ENCODE assay signal across 8 cellular contexts in the genomic region with DNA sequence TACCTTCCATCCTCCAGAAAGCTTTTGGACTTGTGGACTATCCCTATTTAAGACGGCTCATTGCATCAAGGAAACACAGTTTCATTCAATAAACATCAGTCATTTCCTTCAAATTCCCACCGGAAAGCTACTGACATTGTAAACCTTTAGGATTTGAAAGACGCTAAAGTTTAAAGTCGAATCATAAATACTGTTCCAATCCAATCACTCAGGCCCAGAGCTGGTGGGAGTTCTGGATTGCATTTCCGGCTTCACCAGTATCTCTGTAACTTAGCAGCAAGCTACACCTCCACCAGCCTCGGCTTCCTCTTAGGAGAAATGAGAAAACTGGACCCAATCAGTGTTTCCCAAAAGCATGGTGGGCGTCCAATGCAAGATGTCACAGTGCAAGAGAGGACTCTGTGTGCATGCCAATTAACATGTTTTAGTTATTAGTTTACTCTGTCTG. TPM values are rescaled to one million over a fixed set of nuclear protein-coding genes. Genes with fewer than 3 reads are reported as not detected.
DNase-seq lines count a peak whose midpoint lies in the region; ATAC-seq and TF ChIP-seq lines count a peak whose summit lies in the region.

No MANE protein-coding gene starts in this region.

- no peaks in the 10 kb centered on the region for H3K27me3 ChIP-seq in duodenal mucosa (ENCODE audit: control insufficient read depth in 1 of 2, insufficient read depth in 2 of 2, low read length in 2 of 2)

- peak overlapping the region; percentile 90 for H3K4me2 ChIP-seq in OCI-LY7 (ENCODE audit: low read length)

- DNase-seq in G401 (ENCODE audit: low spot score) (peak; percentile 25), OCI-LY7 (ENCODE audit: low spot score) (no peak), D341Med (ENCODE audit: low spot score) (no peak)
- DNase-seq in naive thymus-derived CD8-positive, alpha-beta T cell = no peak

- H3K4me3 ChIP-seq in OCI-LY7 (ENCODE audit: low read depth, low read length, poor library complexity, severe bottlenecking) = peak overlapping the region; percentile 84
- H3K4me3 ChIP-seq in duodenal mucosa (ENCODE audit: low read depth in 1 of 2, low read length in 2 of 2) = peak overlapping the region; percentile 94 to 96

- H3K36me3 Mint-ChIP-seq in naive thymus-derived CD8-positive, alpha-beta T cell = peaks cover 0 to 11% (median 4%) of the 10 kb centered on the region in 3 donors

- no peaks in the 10 kb centered on the region; the same call in 1 of the 2 replicates for H3K36me3 ChIP-seq in OCI-LY7 (ENCODE audit: insufficient read depth, low read length)
- no peaks in the 10 kb centered on the region for H3K36me3 ChIP-seq in duodenal mucosa (ENCODE audit: control insufficient read depth in 1 of 2, insufficient read depth in 2 of 2, low read length in 2 of 2)

- H3K79me2 ChIP-seq in OCI-LY7 (ENCODE audit: insufficient read depth, low read depth, low read length) = peaks cover 7% of the 10 kb centered on the region; the same call in 1 of the 2 replicates

- no peaks in the 10 kb centered on the region for H3K27me3 Mint-ChIP-seq in naive thymus-derived CD8-positive, alpha-beta T cell

- BruUV-seq in OCI-LY7 (replicated peaks; lab: Mats Ljungman, UMichigan) = TSS peak; percentile 83

- H3K9me3 Mint-ChIP-seq in naive thymus-derived CD8-positive, alpha-beta T cell = peaks cover 0 to 4% (median 0%) of the 10 kb centered on the region in 9 donors

- CTCF ChIA-PET in OCI-LY7 (lab: Charles Lee; ENCODE audit: unreplicated experiment) = no interaction called here

- peak overlapping the region; percentile 90 to 96 (median 92) for H3K4me3 Mint-ChIP-seq in naive thymus-derived CD8-positive, alpha-beta T cell

- H3K9me2 ChIP-seq in OCI-LY7 (ENCODE audit: insufficient read depth, low read length) = no peaks in the 10 kb centered on the region

- peak overlapping the region in 1 of 2 donors; percentile 88 for H3K9ac ChIP-seq in duodenal mucosa (ENCODE audit: low read depth in 1 of 2, low read length in 2 of 2)

- H3K27ac Mint-ChIP-seq in naive thymus-derived CD8-positive, alpha-beta T cell = peak overlapping the region in 8 of 10 donors; percentile 20 to 92 (median 84)

- H3K9me3 ChIP-seq in OCI-LY7 (ENCODE audit: low read length) (no peaks in the 10 kb centered on the region), duodenal mucosa (ENCODE audit: control insufficient read depth in 1 of 2, low read length in 2 of 2) (no peaks in the 10 kb centered on the region)

- intact Hi-C loops in OCI-LY7 (cut with micrococcal nuclease; ENCODE audit: unreplicated experiment) = loop anchor here (2.0 kb wide), 2 partner anchors 49 to 107 kb away; a partner anchor contains a TSS

- no peak for TF ChIP-seq CTCF in OCI-LY7 (conservative IDR thresholded peaks at IDR 0.05; ENCODE audit: low read length)

- H3K4me1 Mint-ChIP-seq in naive thymus-derived CD8-positive, alpha-beta T cell = peaks cover 28 to 61% (median 51%) of the 10 kb centered on the region in 4 donors

- ATAC-seq in naive thymus-derived CD8-positive, alpha-beta T cell = no peak
- no peak for ATAC-seq in HG02759 (IDR thresholded peaks at IDR 0.05; ENCODE audit: unreplicated experiment)
- no peak for ATAC-seq in GM21717 (IDR thresholded peaks at IDR 0.05; ENCODE audit: unreplicated experiment)
- ATAC-seq in GM21367 (IDR thresholded peaks at IDR 0.05; ENCODE audit: unreplicated experiment) = no peak

- in situ Hi-C loops in G401 (cut with HindIII; ENCODE audit: low sequenced_read_pairs) = no loop called here

- POLR2A ChIA-PET in OCI-LY7 (lab: Charles Lee) = interaction anchor here (0.7 to 1.7 kb wide), 5 partner anchors 9 to 1096 kb away, joined by 3 to 6 read pairs (median 3); no protein-coding TSS in a partner anchor
- POLR2A ChIA-PET in naive thymus-derived CD8-positive, alpha-beta T cell (lab: Charles Lee) = interaction anchor here (3.9 kb wide), 1 partner anchor 13 kb away, joined by 35 read pairs; a partner anchor contains a TSS

- H3K27ac ChIP-seq in OCI-LY7 (ENCODE audit: low read depth, low read length, poor library complexity, severe bottlenecking) (no peak overlapping the region), duodenal mucosa (ENCODE audit: low read depth, low read length) (no peak overlapping the region)

- H3K4me1 ChIP-seq in OCI-LY7 (ENCODE audit: insufficient read depth, low read length, poor library complexity, severe bottlenecking) (peaks cover 19% of the 10 kb centered on the region), duodenal mucosa (ENCODE audit: control insufficient read depth in 1 of 2, insufficient read depth in 2 of 2, low read length in 2 of 2) (peaks cover 14 to 19% of the 10 kb centered on the region in 2 donors)

- H4K20me1 ChIP-seq in OCI-LY7 (ENCODE audit: insufficient read depth, low read length) = no peaks in the 10 kb centered on the region; the same call in 1 of the 2 replicates

- peak overlapping the region; percentile 93; the same call in 1 of the 2 replicates for H2AFZ ChIP-seq in OCI-LY7 (ENCODE audit: low read length)

RNA-seq across cellular contexts. Expression of a gene that starts 1.6 kb away (rescaled TPM):
- total RNA-seq in G401 (2014; rRNA removed; shearing (Covaris generic)) = 84.2 and 108 TPM in 2 replicates
- 45.3 and 46.6 TPM in 2 replicates for total RNA-seq in OCI-LY7 (2014; rRNA removed; shearing (Covaris generic))
- total RNA-seq in OCI-LY7 (2022) = 33.3 and 38.6 TPM in 2 replicates
- total RNA-seq in naive thymus-derived CD8-positive, alpha-beta T cell = 10 to 100 TPM; 31.8 to 32.0 TPM
- 10 to 100 TPM; 15.7 to 24.1 (median 19.1) TPM for polyA plus RNA-seq in naive thymus-derived CD8-positive, alpha-beta T cell

RNA-seq across cellular contexts. Expression of a gene that starts 13.7 kb away (rescaled TPM):
- 67.1 and 97.6 TPM in 2 replicates for total RNA-seq in G401 (2014; rRNA removed; shearing (Covaris generic))
- 25.4 and 36.2 TPM in 2 replicates for total RNA-seq in OCI-LY7 (2014; rRNA removed; shearing (Covaris generic))
- total RNA-seq in OCI-LY7 (2022) = 36.5 and 38.6 TPM in 2 replicates
- total RNA-seq in naive thymus-derived CD8-positive, alpha-beta T cell = 10 to 100 TPM; 26.5 to 30.3 TPM
- polyA plus RNA-seq in naive thymus-derived CD8-positive, alpha-beta T cell = 10 to 100 TPM; 29.3 to 36.4 (median 31.2) TPM
